ENCODE assay signal across 19 cellular contexts in the genomic region with DNA sequence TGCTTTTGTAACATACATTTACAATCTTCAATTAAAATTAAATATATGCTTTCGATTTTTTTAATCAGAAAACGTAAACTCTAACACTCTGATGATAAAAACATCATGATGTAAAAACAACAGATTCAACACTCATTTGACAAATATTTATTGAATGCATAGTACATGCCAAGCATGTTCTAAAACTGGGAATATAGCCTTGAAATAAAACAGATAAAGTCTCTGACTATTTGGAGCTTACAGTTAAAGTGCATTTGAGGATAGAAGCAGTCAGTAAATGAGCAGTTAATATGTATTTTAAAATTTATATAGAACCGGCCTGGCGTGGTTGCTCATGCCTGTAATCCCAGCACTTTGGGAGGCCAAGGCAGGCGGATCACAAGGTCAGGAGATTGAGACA. TPM values are rescaled to one million over a fixed set of nuclear protein-coding genes. Genes with fewer than 3 reads are reported as not detected.
DNase-seq lines count a peak whose midpoint lies in the region; TF ChIP-seq lines count a peak whose summit lies in the region.
"Had no signal": no experiment of that assay in that cellular context is flagged by ENCODE, and none has a peak within 500 bp of the region (broad histone marks: within the 10 kb centered on the region; RNA-seq: fewer than 3 reads in every experiment).

No MANE protein-coding gene starts in this region.

- peak overlapping the region; percentile 45 for H3K27ac ChIP-seq in vagina
- H3K27ac ChIP-seq: C4-2B, PC-9, SJCRH30 had no signal

- H3K4me3 ChIP-seq in cardiac fibroblast (replicated peaks in 1 of 2; ENCODE audit: low read depth in 2 of 2, low read length in 2 of 2) = no peak overlapping the region
- H3K4me3 ChIP-seq in fibroblast of pulmonary artery (replicated peaks; ENCODE audit: low read depth, low read length) = no peak overlapping the region
- no peak overlapping the region for H3K4me3 ChIP-seq in vagina
- H3K4me3 ChIP-seq: GM23338, PC-9, SJCRH30 had no signal

- no peak for TF ChIP-seq POLR2A in vagina (IDR thresholded peaks at IDR 0.05)

- TF ChIP-seq CTCF in cardiac fibroblast (IDR thresholded peaks at IDR 0.05; ENCODE audit: low read depth, low read length) (no peak), fibroblast of pulmonary artery (IDR thresholded peaks at IDR 0.05; ENCODE audit: low read length, missing control alignments) (no peak), vagina (IDR thresholded peaks at IDR 0.05) (no peak)

- DNase-seq in HCEC 1CT (peak; percentile 47), cardiac fibroblast (ENCODE audit: low read depth in 2 of 2) (peak; percentile 45 to 67), fibroblast of pulmonary artery (ENCODE audit: low read depth) (peak; percentile 38), vagina (ENCODE audit: extremely low spot score in 2 of 2) (no peak), RPMI8226 (no peak), CD1c-positive myeloid dendritic cell (ENCODE audit: extremely low spot score) (no peak), NCI-H1417 (lab: John Stamatoyannopoulos, UW) (no peak)
- DNase-seq: AML-193, DND-41, KG1, NCI-H1105 treated with DMSO at 0.1 percent for 48 hours, NCI-H1694 treated with DMSO at 0.1 percent for 48 hours, NCI-H2227 treated with DMSO at 0.1 percent for 48 hours, NCI-H526, PC-9, SJCRH30, SW 1271 had no signal

- H3K36me3 ChIP-seq in vagina = no peaks in the 10 kb centered on the region
- H3K36me3 ChIP-seq: SJCRH30 had no signal

- H3K27me3 ChIP-seq in vagina = no peaks in the 10 kb centered on the region
- H3K27me3 ChIP-seq: SJCRH30 had no signal

- H3K4me1 ChIP-seq in vagina = no peaks in the 10 kb centered on the region
- H3K4me1 ChIP-seq: SJCRH30 had no signal

- no peaks in the 10 kb centered on the region for H3K9me3 ChIP-seq in vagina
- H3K9me3 ChIP-seq: SJCRH30 had no signal

- intact Hi-C loops in vagina (cut with DNase I) = no loop called here

RNA-seq across cellular contexts. Expression of gene TMX3, which starts 47.8 kb away (rescaled TPM):
- total RNA-seq in vagina = 32.7 TPM

Comparison
In these comparisons a context has a peak if more than half of its experiments do, and no peak if none do; other contexts are left out.
1. DNase-seq: peak in HCEC 1CT (single experiment), cardiac fibroblast (2 of 2) and fibroblast of pulmonary artery (single experiment); none in vagina (0 of 2), RPMI8226 (single experiment), CD1c-positive myeloid dendritic cell (single experiment) and NCI-H1417 (0 of 3).